Comparison of ENCODE assay signal across 17 cellular contexts in genomic region chrX:31715675-31716074, GRCh38.
DNase-seq lines count a peak whose midpoint lies in the region; ATAC-seq and TF ChIP-seq lines count a peak whose summit lies in the region.
"Had no signal": no experiment of that assay in that cellular context is flagged by ENCODE, and none has a peak within 500 bp of the region (broad histone marks: within the 10 kb centered on the region; RNA-seq: fewer than 3 reads in every experiment).

No MANE protein-coding gene starts in this region.

- WGBS in body of pancreas, 2 donors: 77 to 78% methylated on average over 5 of the region's 5 CpGs

- H3K27me3 ChIP-seq in body of pancreas: no peaks in the 10 kb centered on the region

- TF ChIP-seq CTCF in HEK293 (tag by site-specific recombination; IDR thresholded peaks at IDR 0.05) (no peak), mucosa of descending colon (IDR thresholded peaks at IDR 0.05) (no peak), body of pancreas (IDR thresholded peaks at IDR 0.05) (no peak)

- no peak overlapping the region for H3K4me3 ChIP-seq in HEK293 (ENCODE audit: low read depth, low read length)
- H3K4me3 ChIP-seq in mucosa of descending colon: no peak overlapping the region
- no peak overlapping the region for H3K4me3 ChIP-seq in body of pancreas
- H3K4me3 ChIP-seq: BLaER1 had no signal

- TF ChIP-seq POLR2A in body of pancreas (IDR thresholded peaks at IDR 0.05): no peak

- intact Hi-C loops in mucosa of descending colon (cut with DNase I, micrococcal nuclease): no loop called here
- intact Hi-C loops in body of pancreas (cut with DNase I): no loop called here

- no peaks in the 10 kb centered on the region for H3K9me3 ChIP-seq in HEK293 (ENCODE audit: control insufficient read depth, insufficient read depth, low read depth, low read length)
- no peaks in the 10 kb centered on the region for H3K9me3 ChIP-seq in mucosa of descending colon
- no peaks in the 10 kb centered on the region for H3K9me3 ChIP-seq in body of pancreas
- H3K9me3 ChIP-seq: BLaER1 had no signal

- DNase-seq in Caki2 (ENCODE audit: low read depth) (peak; percentile 40), SHP77 treated with DMSO at 0.1 percent for 48 hours (lab: John Stamatoyannopoulos, UW) (peak; percentile 1), mucosa of descending colon (no peak), body of pancreas (no peak), T-helper 9 cell (no peak)
- DNase-seq: DMS79, GDM1, GOT3, KBM-7, NCI-H1092, NCI-H1694, NCI-H510A, OCI-M1 had no signal

- H3K4me1 ChIP-seq in HEK293 (ENCODE audit: control insufficient read depth, insufficient read depth, low read length) (peaks cover 12% of the 10 kb centered on the region; the same call in 1 of the 2 replicates), mucosa of descending colon (ENCODE audit: low read depth) (no peaks in the 10 kb centered on the region), body of pancreas (no peaks in the 10 kb centered on the region)
- H3K4me1 ChIP-seq: BLaER1 had no signal

- in situ Hi-C loops in Caki2 (cut with HindIII; ENCODE audit: low pct_unique_long_range_greater_than_20kb, low sequenced_read_pairs): no loop called here

- no peak overlapping the region for H3K27ac ChIP-seq in HEK293 (ENCODE audit: extremely low read depth, low read depth, low read length)
- no peak overlapping the region for H3K27ac ChIP-seq in body of pancreas
- H3K27ac ChIP-seq: BLaER1, HL-60 had no signal

- peak; percentile 42 for ATAC-seq in mucosa of descending colon
- ATAC-seq in body of pancreas: no peak
- ATAC-seq in GM19035 (IDR thresholded peaks at IDR 0.05; ENCODE audit: unreplicated experiment): no peak

- POLR2A ChIA-PET in HEK293 (lab: Yijun Ruan, JAX): no interaction called here

- CTCF ChIA-PET in HEK293 (lab: Yijun Ruan, JAX): interaction anchor here (0.7 to 1.2 kb wide), 2 partner anchors 575 to 678 kb away, joined by 3 read pairs; no protein-coding TSS in a partner anchor

- H3K36me3 ChIP-seq in HEK293 (ENCODE audit: control insufficient read depth in 2 of 2, insufficient read depth in 1 of 2, low read length in 2 of 2): peaks cover 0 to under 1% of the 10 kb centered on the region in 2 experiments; a peak in 1 of 3 replicates
- H3K36me3 ChIP-seq in mucosa of descending colon (ENCODE audit: low read depth): no peaks in the 10 kb centered on the region
- no peaks in the 10 kb centered on the region for H3K36me3 ChIP-seq in body of pancreas (replicated peaks in 1 of 2; ENCODE audit: insufficient read depth in 1 of 2, low read depth in 2 of 2)
- H3K36me3 ChIP-seq: BLaER1 had no signal

TF ChIP-seq in HEK293, 187 proteins besides CTCF, POLR2A, EP300 and RAD21 (continues in another document):
- TF ChIP-seq SETDB1 (IDR thresholded peaks at IDR 0.05; ENCODE audit: insufficient read length, low read length) (peak; percentile 39), ZNF404 (tag by site-specific recombination; IDR thresholded peaks at IDR 0.05) (no peak), ZNF660 (tag by site-specific recombination; IDR thresholded peaks at IDR 0.05) (peak; percentile 78), ZFP3 (tag by site-specific recombination; IDR thresholded peaks at IDR 0.05; ENCODE audit: low read depth) (no peak), ZNF513 (tag by site-specific recombination; IDR thresholded peaks at IDR 0.05) (peak; percentile 64), ZNF843 (tag by site-specific recombination; IDR thresholded peaks at IDR 0.05) (peak; percentile 59; the same call in 1 of the 2 replicates), ZNF366 (tag by site-specific recombination; conservative IDR thresholded peaks at IDR 0.05) (peak; percentile 48; the same call in 1 of the 2 replicates), ZNF629 (tag by site-specific recombination; IDR thresholded peaks at IDR 0.05) (peak; percentile 68), KLF10 (tag by site-specific recombination; IDR thresholded peaks at IDR 0.05) (0 out of 2 replicates have a peak, but pooled peaks have one; percentile 17), ZNF132 (tag by site-specific recombination; IDR thresholded peaks at IDR 0.05; ENCODE audit: borderline replicate concordance) (no peak), ZNF350 (tag by site-specific recombination; IDR thresholded peaks at IDR 0.05) (0 out of 2 replicates have a peak, but pooled peaks have one; percentile 22), OSR2 (tag by site-specific recombination; IDR thresholded peaks at IDR 0.05) (peak; percentile 50; the same call in 1 of the 2 replicates), FEZF1 (tag by site-specific recombination; IDR thresholded peaks at IDR 0.05) (peak; percentile 46; the same call in 1 of the 2 replicates), GLIS1 (tag by site-specific recombination; IDR thresholded peaks at IDR 0.05) (peak; percentile 20; the same call in 1 of the 2 replicates), TSHZ1 (tag by site-specific recombination; IDR thresholded peaks at IDR 0.05; ENCODE audit: borderline replicate concordance) (peak; percentile 64; the same call in 1 of the 2 replicates), ZNF354C (tag by site-specific recombination; IDR thresholded peaks at IDR 0.05; ENCODE audit: borderline replicate concordance, low read depth) (no peak), TCF7L2 (IDR thresholded peaks at IDR 0.05; ENCODE audit: borderline replicate concordance, low read depth, low read length) (peak; percentile 47; the same call in 1 of the 2 replicates), ZNF391 (tag by site-specific recombination; IDR thresholded peaks at IDR 0.05; ENCODE audit: borderline replicate concordance, low read depth) (no peak), ZNF600 (tag by site-specific recombination; IDR thresholded peaks at IDR 0.05) (no peak), ZEB2 (tag by site-specific recombination; IDR thresholded peaks at IDR 0.05) (0 out of 2 replicates have a peak, but pooled peaks have one; percentile 21)
- TF ChIP-seq, protein P1, sequence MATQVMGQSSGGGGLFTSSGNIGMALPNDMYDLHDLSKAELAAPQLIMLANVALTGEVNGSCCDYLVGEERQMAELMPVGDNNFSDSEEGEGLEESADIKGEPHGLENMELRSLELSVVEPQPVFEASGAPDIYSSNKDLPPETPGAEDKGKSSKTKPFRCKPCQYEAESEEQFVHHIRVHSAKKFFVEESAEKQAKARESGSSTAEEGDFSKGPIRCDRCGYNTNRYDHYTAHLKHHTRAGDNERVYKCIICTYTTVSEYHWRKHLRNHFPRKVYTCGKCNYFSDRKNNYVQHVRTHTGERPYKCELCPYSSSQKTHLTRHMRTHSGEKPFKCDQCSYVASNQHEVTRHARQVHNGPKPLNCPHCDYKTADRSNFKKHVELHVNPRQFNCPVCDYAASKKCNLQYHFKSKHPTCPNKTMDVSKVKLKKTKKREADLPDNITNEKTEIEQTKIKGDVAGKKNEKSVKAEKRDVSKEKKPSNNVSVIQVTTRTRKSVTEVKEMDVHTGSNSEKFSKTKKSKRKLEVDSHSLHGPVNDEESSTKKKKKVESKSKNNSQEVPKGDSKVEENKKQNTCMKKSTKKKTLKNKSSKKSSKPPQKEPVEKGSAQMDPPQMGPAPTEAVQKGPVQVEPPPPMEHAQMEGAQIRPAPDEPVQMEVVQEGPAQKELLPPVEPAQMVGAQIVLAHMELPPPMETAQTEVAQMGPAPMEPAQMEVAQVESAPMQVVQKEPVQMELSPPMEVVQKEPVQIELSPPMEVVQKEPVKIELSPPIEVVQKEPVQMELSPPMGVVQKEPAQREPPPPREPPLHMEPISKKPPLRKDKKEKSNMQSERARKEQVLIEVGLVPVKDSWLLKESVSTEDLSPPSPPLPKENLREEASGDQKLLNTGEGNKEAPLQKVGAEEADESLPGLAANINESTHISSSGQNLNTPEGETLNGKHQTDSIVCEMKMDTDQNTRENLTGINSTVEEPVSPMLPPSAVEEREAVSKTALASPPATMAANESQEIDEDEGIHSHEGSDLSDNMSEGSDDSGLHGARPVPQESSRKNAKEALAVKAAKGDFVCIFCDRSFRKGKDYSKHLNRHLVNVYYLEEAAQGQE (tag by site-specific recombination; IDR thresholded peaks at IDR 0.05): no peak

Comparison
In these comparisons a context has a peak if more than half of its experiments do, and no peak if none do; other contexts are left out.
1. DNase-seq: peak in Caki2 (single experiment) and SHP77 treated with DMSO at 0.1 percent for 48 hours (single experiment); none in mucosa of descending colon (0 of 3), body of pancreas (0 of 4) and T-helper 9 cell (single experiment).